ENCODE assay signal across 8 cellular contexts in genomic region chr12:54984602-54985376, GRCh38. TPM values are rescaled to one million over a fixed set of nuclear protein-coding genes. Genes with fewer than 3 reads are reported as not detected.
A peak's percentile ranks its signal among the peaks of the same experiment; 100 is the strongest.
DNase-seq lines count a peak whose midpoint lies in the region; ATAC-seq and TF ChIP-seq lines count a peak whose summit lies in the region.

A gene with protein sequence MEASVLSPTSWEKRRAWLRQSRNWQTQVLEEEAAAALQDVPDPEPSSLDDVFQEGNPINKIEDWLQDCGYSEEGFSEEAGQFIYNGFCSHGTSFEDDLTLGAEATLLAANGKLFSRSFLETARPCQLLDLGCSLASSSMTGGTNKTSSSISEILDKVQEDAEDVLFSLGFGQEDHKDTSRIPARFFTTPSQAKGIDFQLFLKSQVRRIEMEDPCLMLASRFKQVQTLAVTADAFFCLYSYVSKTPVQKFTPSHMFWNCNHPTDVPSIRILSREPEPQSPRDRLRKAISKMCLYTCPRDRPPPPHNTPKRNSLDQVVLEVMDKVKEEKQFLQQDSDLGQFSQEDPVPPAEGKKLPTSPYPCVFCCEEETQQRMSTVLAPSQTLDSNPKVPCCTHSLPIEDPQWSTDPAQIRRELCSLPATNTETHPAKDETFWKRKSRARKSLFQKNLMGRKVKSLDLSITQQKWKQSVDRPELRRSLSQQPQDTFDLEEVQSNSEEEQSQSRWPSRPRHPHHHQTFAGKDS (minus strand): TSS chr12:54984762. CDS start chr12:54974562, 10,200 bp downstream.

- ATAC-seq in GM19372 (IDR thresholded peaks at IDR 0.05; ENCODE audit: low read depth, unreplicated experiment) (peak; percentile 86), HG03439 (IDR thresholded peaks at IDR 0.05; ENCODE audit: unreplicated experiment) (peak; percentile 95)
- ATAC-seq in activated CD4-positive, CD25-positive, alpha-beta regulatory T cell treated with anti-CD3 and anti-CD28 coated beads, Interleukin-2, amount 50 U/mL, for 24 hours, result peak; percentile 77 to 88

- H3K9me3 ChIP-seq in HAP-1, result no peaks in the 10 kb centered on the region

- DNase-seq in dorsolateral prefrontal cortex (peak in 1 of 10 donors; percentile 28), HAP-1 (ENCODE audit: low spot score in 2 of 2) (no peak), 8988T (no peak), NCI-H526 treated with DMSO at 0.1 percent for 48 hours (lab: John Stamatoyannopoulos, UW) (no peak)
- peak; percentile 78 for DNase-seq in stimulated activated CD4-positive, alpha-beta T cell treated with anti-CD3 and anti-CD28 coated beads, Interleukin-2, amount 100 ng/mL, for 4 hours (ENCODE audit: low read depth)

- intact Hi-C loops in dorsolateral prefrontal cortex (cut with DNase I), result loop anchor here in 1 of 2 donors (5.0 kb wide), 1 partner anchor 42 kb away; no protein-coding TSS in a partner anchor

- H3K27me3 ChIP-seq in dorsolateral prefrontal cortex (no peaks in the 10 kb centered on the region), HAP-1 (ENCODE audit: low read depth) (no peaks in the 10 kb centered on the region; the same call in none of the 2 replicates)

- no peak within 1 kb of the TSS for H3K27ac ChIP-seq in dorsolateral prefrontal cortex

- no peaks in the 10 kb centered on the region for H3K4me1 ChIP-seq in HAP-1

- H3K36me3 ChIP-seq in HAP-1 (replicated peaks), result no peaks in the 10 kb centered on the region

- no peak for TF ChIP-seq CTCF in dorsolateral prefrontal cortex (IDR thresholded peaks at IDR 0.05 in 54 of 56, conservative IDR thresholded peaks at IDR 0.05 in 2 of 56; ENCODE audit: low read depth in 1 of 56, partially characterized antibody in 56 of 56)

- H3K4me3 ChIP-seq in dorsolateral prefrontal cortex, result no peak within 1 kb of the TSS
- H3K4me3 ChIP-seq in HAP-1, result no peak within 1 kb of the TSS

- in situ Hi-C loops in HAP-1 (cut with MboI; ENCODE audit: low sequenced_read_pairs), result loop anchor here (25.0 kb wide), 1 partner anchor 628 kb away; no protein-coding TSS in a partner anchor

RNA-seq across cellular contexts. Expression of the gene that starts here (rescaled TPM):
- total RNA-seq in dorsolateral prefrontal cortex, result 100 to 1,000 TPM in 98 of 120 experiments, 10 to 100 TPM in 22; 34.4 to 265 (median 138) TPM
